Comparison of ENCODE assay signal across 25 cellular contexts in genomic region chr3:61353353-61353752, GRCh38.
A peak's percentile ranks its signal among the peaks of the same experiment; 100 is the strongest.
DNase-seq lines count a peak whose midpoint lies in the region; TF ChIP-seq lines count a peak whose summit lies in the region.
"Had no signal": no experiment of that assay in that cellular context is flagged by ENCODE, and none has a peak within 500 bp of the region (broad histone marks: within the 10 kb centered on the region; RNA-seq: fewer than 3 reads in every experiment).

No MANE protein-coding gene starts in this region.

- WGBS in stomach, 5 donors, result 41 to 67% (median 61%) methylated on average over 1 of the region's 1 CpG
- WGBS in suprapubic skin, result 46% methylated on average over 1 of the region's 1 CpG

- H3K4me1 ChIP-seq in stomach, result peaks cover 0 to 16% (median 9%) of the 10 kb centered on the region in 4 donors
- H3K4me1 ChIP-seq in suprapubic skin, result no peaks in the 10 kb centered on the region

- TF ChIP-seq POLR2A in stomach (IDR thresholded peaks at IDR 0.05) (no peak), suprapubic skin (IDR thresholded peaks at IDR 0.05) (no peak)

- H3K36me3 ChIP-seq in stomach, result no peaks in the 10 kb centered on the region
- H3K36me3 ChIP-seq in suprapubic skin, result no peaks in the 10 kb centered on the region

- H3K9me3 ChIP-seq in stomach, result no peaks in the 10 kb centered on the region
- H3K9me3 ChIP-seq in suprapubic skin, result no peaks in the 10 kb centered on the region

- intact Hi-C loops in head of caudate nucleus (cut with DNase I) (loop anchor here (10.0 kb wide), 1 partner anchor 99 kb away; the partner anchor contains the start of gene FHIT), stomach (cut with DNase I; ENCODE audit: low total_unique reads) (no loop called here)

- no peak for TF ChIP-seq CTCF in stomach (IDR thresholded peaks at IDR 0.05)
- no peak for TF ChIP-seq CTCF in suprapubic skin (IDR thresholded peaks at IDR 0.05)

- TF ChIP-seq EP300 in stomach (IDR thresholded peaks at IDR 0.05), result no peak
- TF ChIP-seq EP300 in suprapubic skin (IDR thresholded peaks at IDR 0.05), result no peak

- H3K27me3 ChIP-seq in stomach (no peaks in the 10 kb centered on the region), suprapubic skin (no peaks in the 10 kb centered on the region)

- DNase-seq in Ammon's horn (ENCODE audit: low spot score) (peak; percentile 78), anterior cingulate cortex (lab: John Stamatoyannopoulos, UW) (peak in 30 of 58 donors; percentile 1 to 74 (median 14)), head of caudate nucleus (peak in 29 of 42 donors; percentile 4 to 78 (median 53)), pons (ENCODE audit: low spot score) (peak; percentile 86), stomach (no peak), kidney tubule cell (ENCODE audit: low spot score) (no peak), HCEC 1CT (no peak), suprapubic skin (ENCODE audit: low spot score in 2 of 2) (no peak)
- DNase-seq: AML-193; Calu3; CD8-positive, alpha-beta memory T cell; DMS153; GDM1; GOT3; IMR-90; MV-4-11; NCI-H1105 treated with DMSO at 0.1 percent for 48 hours; NCI-H2081; NCI-H2171; NCI-H345; NCI-H524; NCI-H82; SHP77 had no signal

- H3K4me3 ChIP-seq in stomach (no peak overlapping the region), suprapubic skin (no peak overlapping the region)

- H3K27ac ChIP-seq in stomach (no peak overlapping the region), suprapubic skin (no peak overlapping the region)
- H3K27ac ChIP-seq: C4-2B, KMS-11 had no signal

Comparison
In these comparisons a context has a peak if more than half of its experiments do, and no peak if none do; other contexts are left out.
1. DNase-seq: peak in Ammon's horn (single experiment), anterior cingulate cortex (30 of 58), head of caudate nucleus (29 of 42) and pons (single experiment); none in stomach (single experiment), kidney tubule cell (single experiment), HCEC 1CT (single experiment) and suprapubic skin (0 of 2).